Comparison of ENCODE assay signal across 9 cellular contexts in genomic region chr17:8117367-8117979, GRCh38. TPM values are rescaled to one million over a fixed set of nuclear protein-coding genes. Genes with fewer than 3 reads are reported as not detected.
DNase-seq lines count a peak whose midpoint lies in the region; ATAC-seq and TF ChIP-seq lines count a peak whose summit lies in the region.
"Had no signal": no experiment of that assay in that cellular context is flagged by ENCODE, and none has a peak within 500 bp of the region (broad histone marks: within the 10 kb centered on the region; RNA-seq: fewer than 3 reads in every experiment).

No MANE protein-coding gene starts in this region.

- no peak for ATAC-seq in T-helper 17 cell
- no peak for ATAC-seq in foreskin keratinocyte
- ATAC-seq in stimulated activated effector memory CD8-positive, alpha-beta T cell treated with anti-CD3 and anti-CD28 coated beads, Interleukin-12 subunit alpha, Interleukin-12 subunit beta, amount 100 ng/mL, for 72 hours: no peak
- no peak for ATAC-seq in GM19455 (IDR thresholded peaks at IDR 0.05; ENCODE audit: unreplicated experiment)

- H3K4me3 Mint-ChIP-seq in T-helper 17 cell: peak overlapping the region; percentile 97
- peak overlapping the region; percentile 82 for H3K4me3 Mint-ChIP-seq in stimulated activated effector memory CD8-positive, alpha-beta T cell treated with anti-CD3 and anti-CD28 coated beads, Interleukin-12 subunit alpha, Interleukin-12 subunit beta, amount 100 ng/mL, for 72 hours

- H3K4me1 Mint-ChIP-seq in T-helper 17 cell: peaks cover 37% of the 10 kb centered on the region
- peaks cover 42% of the 10 kb centered on the region for H3K4me1 Mint-ChIP-seq in stimulated activated effector memory CD8-positive, alpha-beta T cell treated with anti-CD3 and anti-CD28 coated beads, Interleukin-12 subunit alpha, Interleukin-12 subunit beta, amount 100 ng/mL, for 72 hours

- peaks cover 2% of the 10 kb centered on the region for H3K36me3 Mint-ChIP-seq in T-helper 17 cell (ENCODE audit: low read depth)
- H3K36me3 Mint-ChIP-seq in stimulated activated effector memory CD8-positive, alpha-beta T cell treated with anti-CD3 and anti-CD28 coated beads, Interleukin-12 subunit alpha, Interleukin-12 subunit beta, amount 100 ng/mL, for 72 hours: peaks cover 37% of the 10 kb centered on the region

- TF ChIP-seq CTCF in foreskin keratinocyte (conservative IDR thresholded peaks at IDR 0.05): no peak

- no peaks in the 10 kb centered on the region for H3K27me3 ChIP-seq in foreskin keratinocyte

- H3K27me3 Mint-ChIP-seq in T-helper 17 cell: peaks cover 65% of the 10 kb centered on the region

- H3K9me3 Mint-ChIP-seq in stimulated activated effector memory CD8-positive, alpha-beta T cell treated with anti-CD3 and anti-CD28 coated beads, Interleukin-12 subunit alpha, Interleukin-12 subunit beta, amount 100 ng/mL, for 72 hours: no peaks in the 10 kb centered on the region

- no peaks in the 10 kb centered on the region for H3K9me3 ChIP-seq in T-helper 17 cell (ENCODE audit: control insufficient read depth, low read length, poor library complexity, severe bottlenecking)

- peak overlapping the region; percentile 90 for H3K27ac ChIP-seq in foreskin keratinocyte

- H3K27ac Mint-ChIP-seq in T-helper 17 cell: peak overlapping the region; percentile 99
- peak overlapping the region; percentile 100 for H3K27ac Mint-ChIP-seq in stimulated activated effector memory CD8-positive, alpha-beta T cell treated with anti-CD3 and anti-CD28 coated beads, Interleukin-12 subunit alpha, Interleukin-12 subunit beta, amount 100 ng/mL, for 72 hours

- H3K4me1 ChIP-seq in foreskin keratinocyte: peaks cover 3% of the 10 kb centered on the region

- DNase-seq in NCI-H748 (lab: John Stamatoyannopoulos, UW; ENCODE audit: unreplicated experiment) (peak; percentile 73), NCI-H748 treated with DMSO at 0.1 percent for 48 hours (lab: John Stamatoyannopoulos, UW) (no peak), T-helper 17 cell (no peak), foreskin keratinocyte (no peak), retina (no peak), OCI-M1 (lab: John Stamatoyannopoulos, UW) (no peak)
- DNase-seq in stimulated activated effector memory CD8-positive, alpha-beta T cell treated with anti-CD3 and anti-CD28 coated beads, Interleukin-12 subunit alpha, Interleukin-12 subunit beta, amount 100 ng/mL, for 72 hours (ENCODE audit: low spot score in 2 of 2): no peak
- DNase-seq: central memory CD4-positive, alpha-beta T cell had no signal

RNA-seq across cellular contexts. Expression of gene ALOXE3, which starts 0.8 kb away (rescaled TPM):
- not detected for total RNA-seq in T-helper 17 cell
- 2.4 and 4.7 TPM in 2 replicates for total RNA-seq in foreskin keratinocyte
- polyA plus RNA-seq in foreskin keratinocyte: 4.0 and 8.4 TPM in 2 replicates

RNA-seq across cellular contexts. Expression of gene HES7, which starts 6.4 kb away (rescaled TPM):
- total RNA-seq in T-helper 17 cell (not detected), foreskin keratinocyte (1.0 and 1.1 TPM in 2 replicates)
- 2.6 and 2.8 TPM in 2 replicates for polyA plus RNA-seq in foreskin keratinocyte

RNA-seq across cellular contexts. Expression of gene ALOX12B, which starts 30.0 kb away (rescaled TPM):
- total RNA-seq in T-helper 17 cell (not detected), foreskin keratinocyte (0.25 and 0.31 TPM in 2 replicates)
- 0.30 and 0.43 TPM in 2 replicates for polyA plus RNA-seq in foreskin keratinocyte

RNA-seq across cellular contexts. Expression of gene PER1, which starts 34.7 kb away (rescaled TPM):
- 1,000 to 10,000 TPM; 1,926 to 2,038 TPM for total RNA-seq in T-helper 17 cell
- total RNA-seq in foreskin keratinocyte: 25.8 and 28.2 TPM in 2 replicates
- 15.2 and 19.9 TPM in 2 replicates for polyA plus RNA-seq in foreskin keratinocyte

RNA-seq across cellular contexts. Expression of gene VAMP2, which starts 45.3 kb away (rescaled TPM):
- total RNA-seq in T-helper 17 cell: 100 to 1,000 TPM; 209 to 252 TPM
- total RNA-seq in foreskin keratinocyte: 5.5 and 6.9 TPM in 2 replicates
- polyA plus RNA-seq in foreskin keratinocyte: 15.2 and 17.7 TPM in 2 replicates
